15 cellular contexts compared by ENCODE assay signal in genomic region chr5:179124853-179125788, GRCh38.
"Had no signal": no experiment of that assay in that cellular context is flagged by ENCODE, and none has a peak within 500 bp of the region (broad histone marks: within the 10 kb centered on the region; RNA-seq: fewer than 3 reads in every experiment).

No MANE protein-coding gene starts in this region.

- H3K27me3 ChIP-seq: cardiac muscle cell, sigmoid colon, uterus had no signal

- H3K4me3 ChIP-seq: cardiac muscle cell, sigmoid colon, thoracic aorta, uterus had no signal

- H3K4me1 ChIP-seq: sigmoid colon, uterus had no signal

- H3K36me3 Mint-ChIP-seq: activated naive CD4-positive, alpha-beta T cell treated with anti-CD3 and anti-CD28 coated beads, Interleukin-2, amount 50 U/mL, for 72 hours had no signal

- H3K27ac Mint-ChIP-seq: activated CD4-positive, alpha-beta T cell treated with anti-CD3 and anti-CD28 coated beads for 36 hours; activated CD8-positive, alpha-beta T cell treated with anti-CD3 and anti-CD28 coated beads for 36 hours; activated T-helper 2 cell treated with anti-CD3 and anti-CD28 coated beads, Interferon-gamma antibody, Interleukin-2, Interleukin-4, amounts not matched to agents 10 μg/mL and 5 μg/mL and 100 μg/mL, durations not matched to agents 14 hours and 24 hours and 36 hours; nephron had no signal

- H3K36me3 ChIP-seq: cardiac muscle cell, thoracic aorta, uterus, WERI-Rb-1 had no signal

- H3K27me3 Mint-ChIP-seq: activated CD4-positive, alpha-beta T cell treated with anti-CD3 and anti-CD28 coated beads for 36 hours; activated CD8-positive, alpha-beta T cell treated with anti-CD3 and anti-CD28 coated beads for 36 hours; stimulated activated naive CD8-positive, alpha-beta T cell treated with anti-CD3 and anti-CD28 coated beads, Interleukin-15, amount 100 ng/mL, for 72 hours had no signal

- H3K4me3 Mint-ChIP-seq: activated CD4-positive, alpha-beta T cell treated with anti-CD3 and anti-CD28 coated beads for 36 hours; activated CD8-positive, alpha-beta T cell treated with anti-CD3 and anti-CD28 coated beads for 36 hours; nephron; stimulated activated naive CD8-positive, alpha-beta T cell treated with anti-CD3 and anti-CD28 coated beads, Interleukin-15, amount 100 ng/mL, for 72 hours; T-helper 17 cell had no signal

- H3K9me3 Mint-ChIP-seq: activated CD8-positive, alpha-beta T cell treated with anti-CD3 and anti-CD28 coated beads for 36 hours had no signal

- ATAC-seq: activated CD4-positive, alpha-beta T cell treated with anti-CD3 and anti-CD28 coated beads for 36 hours; activated CD8-positive, alpha-beta T cell treated with anti-CD3 and anti-CD28 coated beads for 36 hours; activated naive CD4-positive, alpha-beta T cell treated with anti-CD3 and anti-CD28 coated beads, Interleukin-2, amount 50 U/mL, for 72 hours; esophagus mucosa; left ventricle myocardium superior; stimulated activated naive CD8-positive, alpha-beta T cell treated with anti-CD3 and anti-CD28 coated beads, Interleukin-15, amount 100 ng/mL, for 72 hours; T-helper 17 cell had no signal

- DNase-seq: activated CD4-positive, alpha-beta T cell treated with anti-CD3 and anti-CD28 coated beads for 36 hours; activated CD8-positive, alpha-beta T cell treated with anti-CD3 and anti-CD28 coated beads for 36 hours; left ventricle myocardium superior; sigmoid colon; stimulated activated CD4-positive, alpha-beta T cell treated with anti-CD3 and anti-CD28 coated beads, Interleukin-1b, Interleukin-23, amount 100 ng/mL, for 48 hours; T-helper 17 cell; WERI-Rb-1 had no signal

- H3K27ac ChIP-seq: cardiac muscle cell, sigmoid colon, thoracic aorta, uterus, WERI-Rb-1 had no signal

- H3K4me1 Mint-ChIP-seq: activated CD4-positive, alpha-beta T cell treated with anti-CD3 and anti-CD28 coated beads for 36 hours; stimulated activated naive CD8-positive, alpha-beta T cell treated with anti-CD3 and anti-CD28 coated beads, Interleukin-15, amount 100 ng/mL, for 72 hours had no signal
